ENCODE assay signal across 8 cellular contexts in the genomic region with DNA sequence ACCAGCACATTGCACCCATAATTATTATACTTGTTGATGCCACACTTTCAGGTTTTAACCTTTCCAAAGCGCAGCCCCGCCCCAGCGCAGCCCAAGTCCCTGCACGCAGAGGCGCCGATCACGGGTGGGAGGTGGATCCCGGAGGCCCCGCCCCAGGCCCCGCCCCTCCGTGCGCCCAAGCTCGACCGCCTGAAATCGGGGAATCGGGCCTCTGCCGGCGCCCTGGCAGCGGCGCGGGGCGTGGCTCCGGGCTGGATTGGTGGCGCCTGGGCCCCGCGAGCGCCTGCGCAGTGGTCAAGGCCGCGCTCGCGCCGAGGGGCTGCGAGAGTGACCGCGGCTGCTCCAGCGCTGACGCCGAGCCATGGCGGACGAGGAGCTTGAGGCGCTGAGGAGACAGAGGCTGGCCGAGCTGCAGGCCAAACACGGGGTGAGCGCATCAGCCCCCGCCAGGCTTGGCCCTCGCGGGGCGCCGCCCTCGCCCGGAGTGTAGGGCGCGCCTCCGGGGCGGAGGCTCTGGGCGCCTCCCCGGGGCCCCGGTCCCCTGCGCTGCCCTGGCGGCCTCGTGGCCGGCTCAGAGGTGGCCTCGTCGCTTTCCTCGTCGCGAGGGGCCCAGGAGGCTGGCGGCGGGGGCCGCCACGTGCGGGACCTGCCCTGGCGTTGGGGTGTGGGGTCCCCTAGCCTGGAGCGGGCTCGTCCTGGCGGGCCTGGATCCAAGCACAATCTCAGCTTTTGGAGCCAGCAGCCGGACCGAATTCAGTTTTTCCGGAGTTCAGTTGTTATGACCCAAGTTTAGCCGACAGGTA. TPM values are rescaled to one million over a fixed set of nuclear protein-coding genes. Genes with fewer than 3 reads are reported as not detected.
DNase-seq lines count a peak whose midpoint lies in the region; ATAC-seq and TF ChIP-seq lines count a peak whose summit lies in the region.

A gene with protein sequence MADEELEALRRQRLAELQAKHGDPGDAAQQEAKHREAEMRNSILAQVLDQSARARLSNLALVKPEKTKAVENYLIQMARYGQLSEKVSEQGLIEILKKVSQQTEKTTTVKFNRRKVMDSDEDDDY (plus strand): TSS at position 290 of the 803 bp plus-strand sequence. CDS start 72 bp downstream, at position 362.

- H3K9me3 ChIP-seq in HUES48 (ENCODE audit: control insufficient read depth, insufficient read depth, low read length) (no peaks in the 10 kb centered on the region), NT2/D1 (ENCODE audit: insufficient read depth, low read length) (no peaks in the 10 kb centered on the region), endodermal cell (ENCODE audit: control insufficient read depth, low read length) (no peaks in the 10 kb centered on the region)

- H3K27me3 Mint-ChIP-seq in Calu3 (ENCODE audit: unreplicated experiment) = no peaks in the 10 kb centered on the region
- H3K27me3 Mint-ChIP-seq in endodermal cell (ENCODE audit: insufficient read depth) = peaks cover 30% of the 10 kb centered on the region

- 0% methylated on average over 13 to 81 of the region's 81 CpGs for WGBS in endodermal cell (ENCODE audit: insufficient coverage in 1 of 2, insufficient read length in 1 of 2), 2 experiments

- peak; percentile 84 for ATAC-seq in GM21423 (IDR thresholded peaks at IDR 0.05; ENCODE audit: unreplicated experiment)

- H3K9ac ChIP-seq in HUES48 (ENCODE audit: low read depth, low read length) (peak within 1 kb of the TSS; percentile 91), NT2/D1 (ENCODE audit: insufficient read length, low read depth) (peak within 1 kb of the TSS; percentile 94), endodermal cell (ENCODE audit: extremely low read depth, low read length, poor library complexity, severe bottlenecking) (peak within 1 kb of the TSS; percentile 74)

- H3K27ac Mint-ChIP-seq in Calu3 (ENCODE audit: unreplicated experiment) (peak within 1 kb of the TSS; percentile 68), endodermal cell (peak within 1 kb of the TSS; percentile 85)

- CTCF ChIA-PET in Calu3 (lab: Charles Lee) = interaction anchor here (0.6 to 0.8 kb wide), 7 partner anchors 15 to 471 kb away, joined by 3 to 4 read pairs (median 4); no protein-coding TSS in a partner anchor

- intact Hi-C loops in Calu3 (cut with micrococcal nuclease; ENCODE audit: unreplicated experiment) = no loop called here

- peak within 1 kb of the TSS; percentile 97 for H3K4me3 Mint-ChIP-seq in Calu3 (ENCODE audit: low read depth, unreplicated experiment)
- H3K4me3 Mint-ChIP-seq in endodermal cell = peak within 1 kb of the TSS; percentile 83

- DNase-seq in Calu3 = peak; percentile 98
- DNase-seq in NT2/D1 (ENCODE audit: low read depth, low spot score) = peak; percentile 79
- DNase-seq in activated CD8-positive, alpha-beta memory T cell treated with anti-CD3 and anti-CD28 coated beads, Interleukin-2, amount 50 U/mL, for 24 hours (ENCODE audit: extremely low read depth) = peak; percentile 87
- DNase-seq in endodermal cell = peak; percentile 96
- DNase-seq in mesenteric fat pad (ENCODE audit: low spot score) = peak; percentile 98
- DNase-seq in stimulated activated CD8-positive, alpha-beta memory T cell treated with anti-CD3 and anti-CD28 coated beads, Interleukin-15, amount 100 ng/mL, for 1 hour (ENCODE audit: low read depth) = peak; percentile 94

- H3K36me3 ChIP-seq in HUES48 (ENCODE audit: control insufficient read depth, insufficient read depth, low read length) (peaks cover 37% of the 10 kb centered on the region), NT2/D1 (ENCODE audit: insufficient read depth, insufficient read length, low read length) (peaks cover 37% of the 10 kb centered on the region), endodermal cell (ENCODE audit: control insufficient read depth, insufficient read depth, low read length) (peaks cover 36% of the 10 kb centered on the region)

- peak within 1 kb of the TSS; percentile 42 for H3K27ac ChIP-seq in HUES48 (ENCODE audit: low read depth, low read length)
- peak within 1 kb of the TSS; percentile 32 for H3K27ac ChIP-seq in endodermal cell (ENCODE audit: low read depth, low read length)

- no peaks in the 10 kb centered on the region for H3K9me3 Mint-ChIP-seq in Calu3 (ENCODE audit: low read depth, unreplicated experiment)
- H3K9me3 Mint-ChIP-seq in endodermal cell = no peaks in the 10 kb centered on the region

- H3K36me3 Mint-ChIP-seq in Calu3 (ENCODE audit: insufficient read depth, unreplicated experiment) = peaks cover 37% of the 10 kb centered on the region
- peaks cover 29% of the 10 kb centered on the region for H3K36me3 Mint-ChIP-seq in endodermal cell (ENCODE audit: low read depth)

- H3K27me3 ChIP-seq in HUES48 (ENCODE audit: control insufficient read depth, insufficient read depth, low read length) = peaks cover 10% of the 10 kb centered on the region; the same call in 1 of the 2 replicates
- H3K27me3 ChIP-seq in NT2/D1 (ENCODE audit: insufficient read depth, insufficient read length) = peaks cover 5% of the 10 kb centered on the region
- H3K27me3 ChIP-seq in endodermal cell (ENCODE audit: control insufficient read depth, insufficient read depth, low read length, poor library complexity, severe bottlenecking) = peaks cover 18% of the 10 kb centered on the region

- H3K4me1 ChIP-seq in HUES48 (ENCODE audit: control insufficient read depth, insufficient read depth, low read length) (peaks cover 5% of the 10 kb centered on the region), NT2/D1 (ENCODE audit: insufficient read depth, insufficient read length) (no peaks in the 10 kb centered on the region), endodermal cell (ENCODE audit: control insufficient read depth, insufficient read depth, low read length) (peaks cover 4% of the 10 kb centered on the region)

- BruUV-seq in Calu3 (replicated peaks; lab: Mats Ljungman, UMichigan) = no TSS peak

- H3K4me3 ChIP-seq in HUES48 (ENCODE audit: low read depth, low read length) (peak within 1 kb of the TSS; percentile 94), NT2/D1 (ENCODE audit: insufficient read length, low read depth) (peak within 1 kb of the TSS; percentile 87), endodermal cell (ENCODE audit: low read length) (peak within 1 kb of the TSS; percentile 97)

- no peak for TF ChIP-seq CTCF in Calu3 (IDR thresholded peaks at IDR 0.05; ENCODE audit: unreplicated experiment)
- TF ChIP-seq CTCF in endodermal cell (conservative IDR thresholded peaks at IDR 0.05) = no peak

- H3K4me1 Mint-ChIP-seq in Calu3 (ENCODE audit: low read depth, unreplicated experiment) (peaks cover 11% of the 10 kb centered on the region), endodermal cell (peaks cover 7% of the 10 kb centered on the region)

RNA-seq across cellular contexts. Expression of the gene that starts here (rescaled TPM):
- total RNA-seq in Calu3 (2022) (154 TPM in 2 replicates), endodermal cell (100 to 1,000 TPM; 100 to 102 TPM), mesenteric fat pad (84.5 TPM)
- 107 TPM for polyA plus RNA-seq in endodermal cell (2013, experiment 1 of 2)
- polyA plus RNA-seq in endodermal cell (2013, experiment 2 of 2) = 111 TPM

Comparison
In these comparisons a context has a peak if more than half of its experiments do, and no peak if none do; other contexts are left out.
1. Peak in every context shown above with its lines: DNase-seq, ATAC-seq, H3K4me3 ChIP-seq and H3K27ac ChIP-seq.